In the genomic region with DNA sequence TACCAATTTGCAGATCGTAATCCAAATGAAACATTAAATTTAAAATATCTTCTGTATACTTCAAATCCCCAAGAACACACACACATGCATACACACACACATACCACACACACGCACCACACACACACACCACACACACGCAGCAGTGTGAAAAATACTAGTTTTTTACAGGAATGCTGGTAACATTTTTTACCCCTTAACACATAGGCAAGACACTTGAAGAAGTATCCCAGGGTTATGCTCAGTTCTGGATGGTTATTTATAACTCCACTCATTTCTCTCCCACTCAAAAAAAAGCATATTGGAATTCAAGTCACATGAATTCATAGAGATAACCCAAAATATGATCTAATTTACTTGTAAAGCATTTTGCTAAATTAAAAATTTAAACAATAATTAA, we compare ENCODE assay signal across 32 cellular contexts.
"Had no signal": no experiment of that assay in that cellular context is flagged by ENCODE, and none has a peak within 500 bp of the region (broad histone marks: within the 10 kb centered on the region; RNA-seq: fewer than 3 reads in every experiment).

No MANE protein-coding gene starts in this region.

- FAIRE-seq: keratinocyte had no signal

- H3K27me3 ChIP-seq: gastrocnemius medialis, hepatocyte, sigmoid colon, stomach, thyroid gland, upper lobe of left lung, vagina had no signal

- H3K4me1 ChIP-seq: gastrocnemius medialis, parathyroid adenoma, psoas muscle, sigmoid colon, stomach, thyroid gland, vagina had no signal

- H3K9me3 ChIP-seq: gastrocnemius medialis, psoas muscle, sigmoid colon, stomach, thyroid gland, upper lobe of left lung, vagina had no signal

- H3K79me2 ChIP-seq: hepatocyte, parathyroid adenoma had no signal

- H3K9ac ChIP-seq: parathyroid adenoma had no signal

- H2AFZ ChIP-seq: hepatocyte, parathyroid adenoma had no signal

- H3K4me2 ChIP-seq: hepatocyte, smooth muscle cell had no signal

- H3K4me3 ChIP-seq: gastrocnemius medialis, hepatocyte, psoas muscle, sigmoid colon, smooth muscle cell, stomach, thyroid gland, upper lobe of left lung, vagina had no signal

- ATAC-seq: activated CD8-positive, alpha-beta T cell treated with anti-CD3 and anti-CD28 coated beads for 36 hours; activated T-cell treated with anti-CD3 and anti-CD28 coated beads, Interleukin-2, amount 50 U/mL, for 4 hours; activated T-helper 17 cell treated with anti-CD3 and anti-CD28 coated beads, Interleukin-2, amount 50 U/mL, for 72 hours; esophagus mucosa; gastrocnemius medialis; left cardiac atrium; left ventricle myocardium superior; naive thymus-derived CD8-positive, alpha-beta T cell; psoas muscle; stimulated activated naive B cell treated with anti-CD40 and anti-IgM and Interleukin-4, amounts not matched to agents 10 μg/mL and 1 μg/mL and 100 μg/mL, for 72 hours; T-helper 17 cell had no signal

- H3K27ac ChIP-seq: gastrocnemius medialis, hepatocyte, parathyroid adenoma, psoas muscle, sigmoid colon, stomach, thyroid gland, upper lobe of left lung, vagina had no signal

- DNase-seq: activated CD4-positive, alpha-beta T cell treated with anti-CD3 and anti-CD28 coated beads for 1 hour; activated CD4-positive, alpha-beta T cell treated with anti-CD3 and anti-CD28 coated beads, Interleukin-2, amount 10 ng/mL, durations not matched to agents 7 days and 5 days; activated CD8-positive, alpha-beta T cell treated with anti-CD3 and anti-CD28 coated beads for 36 hours; activated gamma-delta T cell treated with Interleukin-2 at 50 U/mL for 16 hours; activated naive CD4-positive, alpha-beta T cell treated with anti-CD3 and anti-CD28 coated beads, Interleukin-2, amount 50 U/mL, for 16 hours; activated T-cell treated with anti-CD3 and anti-CD28 coated beads, Interleukin-2, amount 50 U/mL, for 4 hours; anterior cingulate cortex; caudate nucleus; endodermal cell; gastrocnemius medialis; glutamatergic neuron; left cardiac atrium; left ventricle myocardium superior; midbrain; naive thymus-derived CD8-positive, alpha-beta T cell; occipital lobe; psoas muscle; sigmoid colon; stimulated activated CD4-positive, alpha-beta T cell treated with anti-CD3 and anti-CD28 coated beads, Interleukin-15, amount 100 ng/mL, for 24 hours; stimulated activated CD4-positive, alpha-beta T cell treated with anti-CD3 and anti-CD28 coated beads, Interleukin-2, amount 100 ng/mL, for 24 hours; stimulated activated naive B cell treated with anti-CD40 and anti-IgM and Interleukin-4, amounts not matched to agents 10 μg/mL and 1 μg/mL and 100 μg/mL, for 72 hours; stomach; T-helper 17 cell; thyroid gland; upper lobe of left lung had no signal

- H3K36me3 ChIP-seq: gastrocnemius medialis, sigmoid colon, stomach, thyroid gland, upper lobe of left lung, vagina had no signal
